ENCODE assay signal across 8 cellular contexts in genomic region chr12:107317751-107318553, GRCh38.
DNase-seq lines count a peak whose midpoint lies in the region; ATAC-seq and TF ChIP-seq lines count a peak whose summit lies in the region.

No MANE protein-coding gene starts in this region.

- intact Hi-C loops in HCT116 (cut with micrococcal nuclease), result loop anchor here (1.0 to 2.0 kb wide), 2 partner anchors 85 to 186 kb away; no protein-coding TSS in a partner anchor

- H3K9me3 ChIP-seq in HCT116 (ENCODE audit: control insufficient read depth in 1 of 2, insufficient read depth in 1 of 2, low read depth in 1 of 2, low read length in 2 of 2), result no peaks in the 10 kb centered on the region

- peaks cover 24% of the 10 kb centered on the region for H3K27me3 Mint-ChIP-seq in memory B cell

- no peak for TF ChIP-seq POLR2A in HCT116 (IDR thresholded peaks at IDR 0.05; ENCODE audit: borderline replicate concordance, extremely low read depth, insufficient read depth, insufficient read length)

- POLR2A ChIA-PET in HCT116 (lab: Charles Lee), result no interaction called here

- H3K27ac ChIP-seq in HCT116 (ENCODE audit: low read depth, low read length), result peak overlapping the region; percentile 45; the same call in 1 of the 2 replicates

- peak overlapping the region; percentile 48 for H3K4me3 Mint-ChIP-seq in memory B cell

- H3K79me2 ChIP-seq in HCT116 (ENCODE audit: insufficient read depth, low read length), result no peaks in the 10 kb centered on the region; the same call in 1 of the 2 replicates

- H3K9ac ChIP-seq in HCT116 (ENCODE audit: low read length), result peak overlapping the region; percentile 65

- H3K9me3 Mint-ChIP-seq in memory B cell, result no peaks in the 10 kb centered on the region

- H3K27ac Mint-ChIP-seq in memory B cell, result no peak overlapping the region

- TF ChIP-seq CTCF in HCT116 (IDR thresholded peaks at IDR 0.05 in 2 of 3, conservative IDR thresholded peaks at IDR 0.05 in 1 of 3; ENCODE audit: borderline replicate concordance in 1 of 3, insufficient read depth in 1 of 3, low read depth in 2 of 3, low read length in 2 of 3), result peak; percentile 37 to 64 (median 58); a peak in 4 of 6 replicates

- peaks cover 11% of the 10 kb centered on the region; the same call in 1 of the 2 replicates for H3K27me3 ChIP-seq in HCT116 (ENCODE audit: insufficient read depth, low read length)

- no TSS peak for BruUV-seq in HCT116 (replicated peaks; lab: Mats Ljungman, UMichigan)

- H3K36me3 ChIP-seq in HCT116 (ENCODE audit: control insufficient read depth in 1 of 2, insufficient read depth in 2 of 2, low read length in 2 of 2), result no peaks in the 10 kb centered on the region

- H4K20me1 ChIP-seq in HCT116 (ENCODE audit: insufficient read depth), result no peaks in the 10 kb centered on the region

- H3K9me2 ChIP-seq in HCT116 (ENCODE audit: insufficient read depth), result no peaks in the 10 kb centered on the region

- H3K4me2 ChIP-seq in HCT116 (ENCODE audit: low read length), result peak overlapping the region; percentile 91

- H3K4me1 Mint-ChIP-seq in memory B cell, result peaks cover 7% of the 10 kb centered on the region

- CTCF ChIA-PET in HCT116 (lab: Charles Lee), result interaction anchor here (1.6 kb wide), 1 partner anchor 186 kb away, joined by 5 read pairs; no protein-coding TSS in a partner anchor

- no peaks in the 10 kb centered on the region for H3K36me3 Mint-ChIP-seq in memory B cell

- peaks cover 10 to 36% of the 10 kb centered on the region in 2 experiments; a peak in 3 of 4 replicates for H3K4me1 ChIP-seq in HCT116 (ENCODE audit: control insufficient read depth in 1 of 2, insufficient read depth in 2 of 2, low read length in 2 of 2)

- peak; percentile 92 for DNase-seq in AG08395 (ENCODE audit: low spot score)
- peak; percentile 78 for DNase-seq in HCT116 (ENCODE audit: low read depth, low spot score)
- peak; percentile 90 for DNase-seq in NCI-H510A (lab: John Stamatoyannopoulos, UW)
- DNase-seq in activated CD8-positive, alpha-beta memory T cell treated with anti-CD3 and anti-CD28 coated beads for 24 hours, result peak; percentile 89
- DNase-seq in effector CD8-positive, alpha-beta T cell (lab: John Stamatoyannopoulos, UW), result peak; percentile 80
- no peak for DNase-seq in memory B cell (ENCODE audit: low spot score in 2 of 2)
- peak; percentile 63 for DNase-seq in stimulated activated CD8-positive, alpha-beta memory T cell treated with anti-CD3 and anti-CD28 coated beads, Interleukin-12 subunit alpha, Interleukin-12 subunit beta, amount 100 ng/mL, for 1 hour (ENCODE audit: low read depth)

- H3K4me3 ChIP-seq in HCT116 (replicated peaks in 1 of 2; ENCODE audit: low read depth in 1 of 2, low read length in 2 of 2), result peak overlapping the region; percentile 65 to 66

- peak; percentile 57 for TF ChIP-seq RAD21 in HCT116 (IDR thresholded peaks at IDR 0.05; ENCODE audit: low read depth)

- H2AFZ ChIP-seq in HCT116 (ENCODE audit: low read depth, low read length, poor library complexity, severe bottlenecking), result peak overlapping the region; percentile 78

- ATAC-seq in HCT116, result peak; percentile 79
- ATAC-seq in memory B cell (ENCODE audit: low read depth), result peak; percentile 32
- ATAC-seq in GM18873 (IDR thresholded peaks at IDR 0.05; ENCODE audit: low FRiP score, unreplicated experiment), result no peak

- RAD21 ChIA-PET in HCT116 (lab: Charles Lee; ENCODE audit: low non-redundant PET in 1 of 2, low total read pairs in 2 of 2, uncharacterized antibody in 2 of 2, unreplicated experiment in 2 of 2), result no interaction called here

TF ChIP-seq in HCT116, 20 proteins besides CTCF, POLR2A, EP300 and RAD21:
- TF ChIP-seq ELF1 (IDR thresholded peaks at IDR 0.05; ENCODE audit: borderline replicate concordance, low read depth) (no peak), EZH2 (IDR thresholded peaks at IDR 0.05) (no peak), ZBTB33 (IDR thresholded peaks at IDR 0.05; ENCODE audit: extremely low read depth, insufficient replicate concordance, low read length) (no peak), POLR2AphosphoS5 (IDR thresholded peaks at IDR 0.05; ENCODE audit: low read depth, low read length) (peak; percentile 81), CEBPB (IDR thresholded peaks at IDR 0.05; ENCODE audit: low read depth) (no peak), JUND (IDR thresholded peaks at IDR 0.05) (no peak), MAX (IDR thresholded peaks at IDR 0.05) (peak; percentile 54; the same call in 1 of the 2 replicates), SP1 (IDR thresholded peaks at IDR 0.05; ENCODE audit: low read depth) (0 out of 2 replicates have a peak, but pooled peaks have one; percentile 16)
- TF ChIP-seq, protein P1, sequence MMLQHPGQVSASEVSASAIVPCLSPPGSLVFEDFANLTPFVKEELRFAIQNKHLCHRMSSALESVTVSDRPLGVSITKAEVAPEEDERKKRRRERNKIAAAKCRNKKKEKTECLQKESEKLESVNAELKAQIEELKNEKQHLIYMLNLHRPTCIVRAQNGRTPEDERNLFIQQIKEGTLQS (IDR thresholded peaks at IDR 0.05), result no peak

Comparison
In these comparisons a context has a peak if more than half of its experiments do, and no peak if none do; other contexts are left out.
1. DNase-seq: peak in AG08395 (single experiment), HCT116 (single experiment), NCI-H510A (single experiment), activated CD8-positive, alpha-beta memory T cell treated with anti-CD3 and anti-CD28 coated beads for 24 hours (single experiment), effector CD8-positive, alpha-beta T cell (single experiment) and stimulated activated CD8-positive, alpha-beta memory T cell treated with anti-CD3 and anti-CD28 coated beads, Interleukin-12 subunit alpha, Interleukin-12 subunit beta, amount 100 ng/mL, for 1 hour (single experiment); none in memory B cell (0 of 2).